1 cellular context compared by ENCODE assay signal in genomic region chr5:17305964-17306725, GRCh38.
TF ChIP-seq lines count a peak whose summit lies in the region.

No MANE protein-coding gene starts in this region.

TF ChIP-seq in GM23338, 12 proteins besides CTCF, POLR2A, EP300 and RAD21 (continued from another document):
- TF ChIP-seq ZNF462 (CRISPR knock-in tag; IDR thresholded peaks at IDR 0.05) (no peak), CREB1 (CRISPR knock-in tag; IDR thresholded peaks at IDR 0.05; ENCODE audit: low read depth) (no peak)
